ENCODE assay signal across 28 cellular contexts in the genomic region with DNA sequence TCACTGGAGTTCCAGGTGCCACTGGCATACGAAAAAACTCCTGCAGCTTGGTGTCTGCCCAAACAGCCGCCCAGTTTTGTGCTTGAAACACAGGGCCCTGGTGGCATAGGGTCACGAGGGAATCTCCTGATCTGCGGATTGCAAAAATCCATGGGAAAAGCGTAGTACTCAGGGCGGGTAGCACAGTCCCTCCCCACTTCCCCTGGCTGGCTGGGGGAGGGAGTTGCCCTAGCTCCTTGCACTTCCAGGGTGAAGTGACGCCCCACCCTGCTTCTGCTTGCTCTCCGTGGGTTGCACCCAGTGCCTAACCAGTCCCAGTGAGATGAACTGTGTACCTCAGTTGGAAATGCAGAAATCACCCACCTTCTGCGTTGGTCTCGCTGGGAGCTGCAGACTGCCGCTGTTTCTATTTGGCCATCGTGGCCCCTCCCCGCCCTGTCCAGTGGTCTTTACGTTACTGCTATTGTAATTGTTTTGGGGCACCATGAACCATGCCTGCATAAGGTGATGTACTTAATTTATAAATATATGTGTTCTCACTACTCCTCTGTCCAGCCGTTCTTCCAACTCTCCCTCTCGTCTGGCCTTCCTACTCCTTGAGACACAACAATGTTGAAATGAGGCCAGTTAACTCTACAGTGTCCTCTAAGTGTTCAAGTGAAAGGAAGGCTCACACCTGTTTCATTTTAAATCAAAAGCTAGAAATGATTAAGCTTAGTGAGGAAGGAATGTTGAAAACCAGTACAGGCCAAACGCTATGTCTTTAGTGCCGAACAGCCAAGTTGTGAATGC.
"Had no signal": no experiment of that assay in that cellular context is flagged by ENCODE, and none has a peak within 500 bp of the region (broad histone marks: within the 10 kb centered on the region; RNA-seq: fewer than 3 reads in every experiment).

No MANE protein-coding gene starts in this region.

- ATAC-seq: esophagus mucosa; foreskin keratinocyte; gastroesophageal sphincter; heart right ventricle; left lobe of liver; naive thymus-derived CD8-positive, alpha-beta T cell; sciatic nerve; stimulated activated effector memory CD8-positive, alpha-beta T cell treated with anti-CD3 and anti-CD28 coated beads, Interleukin-12 subunit alpha, Interleukin-12 subunit beta, amount 100 ng/mL, for 72 hours; stimulated activated naive CD8-positive, alpha-beta T cell treated with anti-CD3 and anti-CD28 coated beads, Interleukin-15, Interleukin-2, amounts not matched to agents 100 U/mL and 50 U/mL, for 24 hours had no signal

- H3K4me3 Mint-ChIP-seq: endodermal cell; immature natural killer cell; naive thymus-derived CD8-positive, alpha-beta T cell; neural crest cell; stimulated activated effector memory CD8-positive, alpha-beta T cell treated with anti-CD3 and anti-CD28 coated beads, Interleukin-12 subunit alpha, Interleukin-12 subunit beta, amount 100 ng/mL, for 72 hours; type B pancreatic cell had no signal

- H3K4me3 ChIP-seq: dorsolateral prefrontal cortex, gastroesophageal sphincter, heart right ventricle, prostate gland, right atrium auricular region, testis, tibial artery, uterus had no signal

- DNase-seq: central memory CD4-positive, alpha-beta T cell; dorsolateral prefrontal cortex; effector CD8-positive, alpha-beta T cell; endodermal cell; foreskin keratinocyte; heart right ventricle; hippocampal formation; immature natural killer cell; islet precursor cell; naive thymus-derived CD8-positive, alpha-beta T cell; stimulated activated CD4-positive, alpha-beta T cell treated with anti-CD3 and anti-CD28 coated beads, Interleukin-2, amount 100 ng/mL, for 24 hours; stimulated activated CD4-positive, alpha-beta T cell treated with anti-CD3 and anti-CD28 coated beads, Interleukin-4, amount 100 ng/mL, for 24 hours; stimulated activated naive CD8-positive, alpha-beta T cell treated with anti-CD3 and anti-CD28 coated beads, Interleukin-15, Interleukin-2, amounts not matched to agents 100 U/mL and 50 U/mL, for 24 hours; substantia nigra; testis; tibial artery; uterus had no signal

- H3K9me3 Mint-ChIP-seq: immature natural killer cell; naive thymus-derived CD8-positive, alpha-beta T cell; neural crest cell; stimulated activated effector memory CD8-positive, alpha-beta T cell treated with anti-CD3 and anti-CD28 coated beads, Interleukin-12 subunit alpha, Interleukin-12 subunit beta, amount 100 ng/mL, for 72 hours had no signal

- H3K36me3 ChIP-seq: gastroesophageal sphincter, prostate gland, right atrium auricular region, uterus had no signal

- H3K4me1 Mint-ChIP-seq: immature natural killer cell; naive thymus-derived CD8-positive, alpha-beta T cell; stimulated activated effector memory CD8-positive, alpha-beta T cell treated with anti-CD3 and anti-CD28 coated beads, Interleukin-12 subunit alpha, Interleukin-12 subunit beta, amount 100 ng/mL, for 72 hours had no signal

- H3K36me3 Mint-ChIP-seq: stimulated activated effector memory CD8-positive, alpha-beta T cell treated with anti-CD3 and anti-CD28 coated beads, Interleukin-12 subunit alpha, Interleukin-12 subunit beta, amount 100 ng/mL, for 72 hours had no signal

- H3K9me3 ChIP-seq: gastroesophageal sphincter, prostate gland, right atrium auricular region, testis, tibial artery, uterus had no signal

- H3K27me3 Mint-ChIP-seq: naive thymus-derived CD8-positive, alpha-beta T cell; type B pancreatic cell had no signal

- H3K27ac ChIP-seq: dorsolateral prefrontal cortex, epithelial cell of prostate, foreskin keratinocyte, gastroesophageal sphincter, heart right ventricle, prostate gland, right atrium auricular region, testis, tibial artery, uterus had no signal

- H3K27ac Mint-ChIP-seq: endodermal cell; immature natural killer cell; stimulated activated effector memory CD8-positive, alpha-beta T cell treated with anti-CD3 and anti-CD28 coated beads, Interleukin-12 subunit alpha, Interleukin-12 subunit beta, amount 100 ng/mL, for 72 hours; type B pancreatic cell had no signal

- H3K4me1 ChIP-seq: foreskin keratinocyte, gastroesophageal sphincter, heart right ventricle, prostate gland, right atrium auricular region, testis, tibial artery, uterus had no signal

- H3K27me3 ChIP-seq: dorsolateral prefrontal cortex, foreskin keratinocyte, gastroesophageal sphincter, heart right ventricle, right atrium auricular region, testis, tibial artery, uterus had no signal

- FAIRE-seq: colon had no signal
